ENCODE assay signal across 1 cellular context in the genomic region with DNA sequence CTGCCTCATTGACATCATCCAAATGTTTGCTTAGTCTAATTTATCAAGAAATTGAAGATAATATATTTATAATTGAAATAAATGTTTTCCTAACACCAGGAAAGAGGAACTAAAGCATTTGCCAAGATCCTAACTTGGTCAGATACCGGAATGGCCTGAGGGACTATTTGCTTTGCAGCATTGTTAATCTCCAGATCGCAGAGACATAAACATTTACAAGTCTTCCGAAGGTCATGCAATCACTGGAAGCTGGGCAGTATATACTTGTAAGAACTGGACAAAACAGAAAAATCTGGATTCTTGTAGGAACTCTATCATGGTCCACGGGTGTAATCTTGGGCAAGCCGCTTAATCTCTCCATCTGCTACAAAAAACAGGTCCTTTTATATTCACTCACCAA.
TF ChIP-seq lines count a peak whose summit lies in the region.

No MANE protein-coding gene starts in this region.

TF ChIP-seq in K562, 482 proteins besides CTCF, POLR2A, EP300 and RAD21 (continued from another document):
- TF ChIP-seq, protein P1, sequence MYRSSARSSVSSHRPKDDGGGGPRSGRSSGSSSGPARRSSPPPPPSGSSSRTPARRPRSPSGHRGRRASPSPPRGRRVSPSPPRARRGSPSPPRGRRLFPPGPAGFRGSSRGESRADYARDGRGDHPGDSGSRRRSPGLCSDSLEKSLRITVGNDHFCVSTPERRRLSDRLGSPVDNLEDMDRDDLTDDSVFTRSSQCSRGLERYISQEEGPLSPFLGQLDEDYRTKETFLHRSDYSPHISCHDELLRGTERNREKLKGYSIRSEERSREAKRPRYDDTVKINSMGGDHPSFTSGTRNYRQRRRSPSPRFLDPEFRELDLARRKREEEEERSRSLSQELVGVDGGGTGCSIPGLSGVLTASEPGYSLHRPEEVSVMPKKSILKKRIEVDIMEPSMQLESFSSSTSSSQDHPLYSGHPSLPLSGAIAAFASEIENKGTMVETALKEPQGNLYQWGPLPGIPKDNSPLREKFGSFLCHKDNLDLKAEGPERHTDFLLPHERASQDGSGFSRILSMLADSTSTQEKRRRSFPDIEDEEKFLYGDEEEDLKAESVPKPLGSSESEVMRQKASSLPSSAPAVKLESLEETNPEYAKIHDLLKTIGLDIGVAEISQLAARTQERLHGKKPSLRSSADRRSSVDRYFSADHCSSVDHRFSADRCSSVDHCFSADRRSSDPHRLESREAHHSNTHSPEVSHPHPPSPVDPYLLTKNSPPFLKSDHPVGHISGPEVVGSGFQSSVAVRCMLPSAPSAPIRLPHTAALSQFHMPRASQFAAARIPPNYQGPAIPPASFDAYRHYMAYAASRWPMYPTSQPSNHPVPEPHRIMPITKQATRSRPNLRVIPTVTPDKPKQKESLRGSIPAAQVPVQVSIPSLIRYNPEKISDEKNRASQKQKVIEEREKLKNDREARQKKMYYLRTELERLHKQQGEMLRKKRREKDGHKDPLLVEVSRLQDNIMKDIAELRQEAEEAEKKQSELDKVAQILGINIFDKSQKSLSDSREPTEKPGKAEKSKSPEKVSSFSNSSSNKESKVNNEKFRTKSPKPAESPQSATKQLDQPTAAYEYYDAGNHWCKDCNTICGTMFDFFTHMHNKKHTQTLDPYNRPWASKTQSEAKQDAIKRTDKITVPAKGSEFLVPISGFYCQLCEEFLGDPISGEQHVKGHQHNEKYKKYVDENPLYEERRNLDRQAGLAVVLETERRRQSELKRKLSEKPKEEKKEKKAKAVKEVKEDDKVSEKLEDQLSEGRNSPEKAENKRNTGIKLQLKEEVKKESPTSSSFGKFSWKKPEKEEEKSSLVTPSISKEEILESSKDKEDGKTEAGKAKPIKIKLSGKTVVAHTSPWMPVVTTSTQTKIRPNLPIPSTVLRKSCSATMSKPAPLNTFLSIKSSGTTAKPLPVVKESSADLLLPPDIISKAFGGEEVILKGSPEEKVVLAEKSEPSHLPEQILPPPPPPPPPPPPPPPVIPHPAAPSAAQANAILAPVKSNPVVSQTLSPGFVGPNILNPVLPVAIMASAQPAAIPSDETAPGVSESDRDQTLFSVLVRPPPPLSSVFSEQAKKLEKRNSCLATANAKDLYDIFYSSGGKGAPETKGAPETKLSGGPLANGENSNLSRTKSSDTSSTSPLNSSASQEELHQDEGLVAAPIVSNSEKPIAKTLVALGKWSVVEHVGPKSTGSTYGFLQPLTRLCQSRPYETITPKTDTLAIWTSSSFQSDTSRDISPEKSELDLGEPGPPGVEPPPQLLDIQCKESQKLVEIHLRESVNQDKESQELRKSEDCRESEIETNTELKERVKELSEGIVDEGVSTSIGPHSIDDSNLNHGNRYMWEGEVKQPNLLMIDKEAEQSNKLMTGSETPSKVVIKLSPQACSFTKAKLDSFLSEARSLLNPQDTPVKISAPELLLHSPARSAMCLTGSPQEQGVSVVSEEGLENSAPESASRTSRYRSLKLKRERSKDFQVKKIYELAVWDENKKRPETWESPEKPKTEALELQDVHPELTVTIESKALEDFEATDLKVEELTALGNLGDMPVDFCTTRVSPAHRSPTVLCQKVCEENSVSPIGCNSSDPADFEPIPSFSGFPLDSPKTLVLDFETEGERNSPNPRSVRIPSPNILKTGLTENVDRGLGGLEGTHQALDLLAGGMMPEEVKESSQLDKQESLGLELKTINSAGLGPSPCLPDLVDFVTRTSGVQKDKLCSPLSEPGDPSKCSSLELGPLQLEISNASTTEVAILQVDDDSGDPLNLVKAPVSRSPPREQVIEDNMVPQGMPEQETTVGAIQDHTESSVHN (IDR thresholded peaks at IDR 0.05; ENCODE audit: borderline replicate concordance in 1 of 2, low read depth in 1 of 2), result no peak
- TF ChIP-seq KAT7 (CRISPR knock-in tag; IDR thresholded peaks at IDR 0.05; ENCODE audit: borderline replicate concordance), result no peak
- no peak for TF ChIP-seq SMARCC2 (IDR thresholded peaks at IDR 0.05; ENCODE audit: low read depth)
- TF ChIP-seq ZNF140 (CRISPR knock-in tag; IDR thresholded peaks at IDR 0.05), result no peak
- TF ChIP-seq, protein P2, sequence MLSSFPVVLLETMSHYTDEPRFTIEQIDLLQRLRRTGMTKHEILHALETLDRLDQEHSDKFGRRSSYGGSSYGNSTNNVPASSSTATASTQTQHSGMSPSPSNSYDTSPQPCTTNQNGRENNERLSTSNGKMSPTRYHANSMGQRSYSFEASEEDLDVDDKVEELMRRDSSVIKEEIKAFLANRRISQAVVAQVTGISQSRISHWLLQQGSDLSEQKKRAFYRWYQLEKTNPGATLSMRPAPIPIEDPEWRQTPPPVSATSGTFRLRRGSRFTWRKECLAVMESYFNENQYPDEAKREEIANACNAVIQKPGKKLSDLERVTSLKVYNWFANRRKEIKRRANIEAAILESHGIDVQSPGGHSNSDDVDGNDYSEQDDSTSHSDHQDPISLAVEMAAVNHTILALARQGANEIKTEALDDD (IDR thresholded peaks at IDR 0.05), result peak; percentile 21; the same call in 1 of the 2 replicates
- peak; percentile 72 for TF ChIP-seq KLF16 (IDR thresholded peaks at IDR 0.05)
- TF ChIP-seq, protein P3, sequence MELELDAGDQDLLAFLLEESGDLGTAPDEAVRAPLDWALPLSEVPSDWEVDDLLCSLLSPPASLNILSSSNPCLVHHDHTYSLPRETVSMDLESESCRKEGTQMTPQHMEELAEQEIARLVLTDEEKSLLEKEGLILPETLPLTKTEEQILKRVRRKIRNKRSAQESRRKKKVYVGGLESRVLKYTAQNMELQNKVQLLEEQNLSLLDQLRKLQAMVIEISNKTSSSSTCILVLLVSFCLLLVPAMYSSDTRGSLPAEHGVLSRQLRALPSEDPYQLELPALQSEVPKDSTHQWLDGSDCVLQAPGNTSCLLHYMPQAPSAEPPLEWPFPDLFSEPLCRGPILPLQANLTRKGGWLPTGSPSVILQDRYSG (tag; conservative IDR thresholded peaks at IDR 0.05; ENCODE audit: low read depth), result no peak
- TF ChIP-seq TRIM24 (IDR thresholded peaks at IDR 0.05), result peak in 1 of 2 experiments; percentile 37; a peak in 1 of 4 replicates
- TF ChIP-seq SMAD3 (CRISPR knock-in tag; conservative IDR thresholded peaks at IDR 0.05), result no peak
- TF ChIP-seq PTTG1 (tag; IDR thresholded peaks at IDR 0.05; ENCODE audit: low read depth), result no peak
- TF ChIP-seq, protein P4, sequence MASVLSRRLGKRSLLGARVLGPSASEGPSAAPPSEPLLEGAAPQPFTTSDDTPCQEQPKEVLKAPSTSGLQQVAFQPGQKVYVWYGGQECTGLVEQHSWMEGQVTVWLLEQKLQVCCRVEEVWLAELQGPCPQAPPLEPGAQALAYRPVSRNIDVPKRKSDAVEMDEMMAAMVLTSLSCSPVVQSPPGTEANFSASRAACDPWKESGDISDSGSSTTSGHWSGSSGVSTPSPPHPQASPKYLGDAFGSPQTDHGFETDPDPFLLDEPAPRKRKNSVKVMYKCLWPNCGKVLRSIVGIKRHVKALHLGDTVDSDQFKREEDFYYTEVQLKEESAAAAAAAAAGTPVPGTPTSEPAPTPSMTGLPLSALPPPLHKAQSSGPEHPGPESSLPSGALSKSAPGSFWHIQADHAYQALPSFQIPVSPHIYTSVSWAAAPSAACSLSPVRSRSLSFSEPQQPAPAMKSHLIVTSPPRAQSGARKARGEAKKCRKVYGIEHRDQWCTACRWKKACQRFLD (CRISPR knock-in tag; IDR thresholded peaks at IDR 0.05), result no peak
- no peak for TF ChIP-seq PCBP2 (IDR thresholded peaks at IDR 0.05; ENCODE audit: low read depth, low read length, poor library complexity, severe bottlenecking)
- TF ChIP-seq LARP7 (IDR thresholded peaks at IDR 0.05), result no peak
- peak; percentile 18; the same call in 1 of the 2 replicates for TF ChIP-seq SMARCE1 (IDR thresholded peaks at IDR 0.05)
- no peak for TF ChIP-seq TEAD2 (tag; IDR thresholded peaks at IDR 0.05)
- peak; percentile 3 for TF ChIP-seq RBM25 (IDR thresholded peaks at IDR 0.05; ENCODE audit: low read depth, low read length, severe bottlenecking)
- TF ChIP-seq, protein P5, sequence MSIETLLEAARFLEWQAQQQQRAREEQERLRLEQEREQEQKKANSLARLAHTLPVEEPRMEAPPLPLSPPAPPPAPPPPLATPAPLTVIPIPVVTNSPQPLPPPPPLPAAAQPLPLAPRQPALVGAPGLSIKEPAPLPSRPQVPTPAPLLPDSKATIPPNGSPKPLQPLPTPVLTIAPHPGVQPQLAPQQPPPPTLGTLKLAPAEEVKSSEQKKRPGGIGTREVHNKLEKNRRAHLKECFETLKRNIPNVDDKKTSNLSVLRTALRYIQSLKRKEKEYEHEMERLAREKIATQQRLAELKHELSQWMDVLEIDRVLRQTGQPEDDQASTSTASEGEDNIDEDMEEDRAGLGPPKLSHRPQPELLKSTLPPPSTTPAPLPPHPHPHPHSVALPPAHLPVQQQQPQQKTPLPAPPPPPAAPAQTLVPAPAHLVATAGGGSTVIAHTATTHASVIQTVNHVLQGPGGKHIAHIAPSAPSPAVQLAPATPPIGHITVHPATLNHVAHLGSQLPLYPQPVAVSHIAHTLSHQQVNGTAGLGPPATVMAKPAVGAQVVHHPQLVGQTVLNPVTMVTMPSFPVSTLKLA (conservative IDR thresholded peaks at IDR 0.05), result no peak
- TF ChIP-seq PML (IDR thresholded peaks at IDR 0.05; ENCODE audit: low read length), result no peak
- no peak for TF ChIP-seq STAT5A (IDR thresholded peaks at IDR 0.05; ENCODE audit: borderline replicate concordance, low read length)
- TF ChIP-seq ZC3H8 (IDR thresholded peaks at IDR 0.05), result no peak
- no peak for TF ChIP-seq ZFPM2 (CRISPR knock-in tag; IDR thresholded peaks at IDR 0.05)
- TF ChIP-seq GATA2 (CRISPR knock-in tag; IDR thresholded peaks at IDR 0.05), result peak; percentile 59
- TF ChIP-seq, protein P6, sequence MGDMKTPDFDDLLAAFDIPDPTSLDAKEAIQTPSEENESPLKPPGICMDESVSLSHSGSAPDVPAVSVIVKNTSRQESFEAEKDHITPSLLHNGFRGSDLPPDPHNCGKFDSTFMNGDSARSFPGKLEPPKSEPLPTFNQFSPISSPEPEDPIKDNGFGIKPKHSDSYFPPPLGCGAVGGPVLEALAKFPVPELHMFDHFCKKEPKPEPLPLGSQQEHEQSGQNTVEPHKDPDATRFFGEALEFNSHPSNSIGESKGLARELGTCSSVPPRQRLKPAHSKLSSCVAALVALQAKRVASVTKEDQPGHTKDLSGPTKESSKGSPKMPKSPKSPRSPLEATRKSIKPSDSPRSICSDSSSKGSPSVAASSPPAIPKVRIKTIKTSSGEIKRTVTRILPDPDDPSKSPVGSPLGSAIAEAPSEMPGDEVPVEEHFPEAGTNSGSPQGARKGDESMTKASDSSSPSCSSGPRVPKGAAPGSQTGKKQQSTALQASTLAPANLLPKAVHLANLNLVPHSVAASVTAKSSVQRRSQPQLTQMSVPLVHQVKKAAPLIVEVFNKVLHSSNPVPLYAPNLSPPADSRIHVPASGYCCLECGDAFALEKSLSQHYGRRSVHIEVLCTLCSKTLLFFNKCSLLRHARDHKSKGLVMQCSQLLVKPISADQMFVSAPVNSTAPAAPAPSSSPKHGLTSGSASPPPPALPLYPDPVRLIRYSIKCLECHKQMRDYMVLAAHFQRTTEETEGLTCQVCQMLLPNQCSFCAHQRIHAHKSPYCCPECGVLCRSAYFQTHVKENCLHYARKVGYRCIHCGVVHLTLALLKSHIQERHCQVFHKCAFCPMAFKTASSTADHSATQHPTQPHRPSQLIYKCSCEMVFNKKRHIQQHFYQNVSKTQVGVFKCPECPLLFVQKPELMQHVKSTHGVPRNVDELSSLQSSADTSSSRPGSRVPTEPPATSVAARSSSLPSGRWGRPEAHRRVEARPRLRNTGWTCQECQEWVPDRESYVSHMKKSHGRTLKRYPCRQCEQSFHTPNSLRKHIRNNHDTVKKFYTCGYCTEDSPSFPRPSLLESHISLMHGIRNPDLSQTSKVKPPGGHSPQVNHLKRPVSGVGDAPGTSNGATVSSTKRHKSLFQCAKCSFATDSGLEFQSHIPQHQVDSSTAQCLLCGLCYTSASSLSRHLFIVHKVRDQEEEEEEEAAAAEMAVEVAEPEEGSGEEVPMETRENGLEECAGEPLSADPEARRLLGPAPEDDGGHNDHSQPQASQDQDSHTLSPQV (IDR thresholded peaks at IDR 0.05), result no peak
